In genomic region chr18:48446582-48447225, GRCh38 we compare ENCODE assay signal across 7 cellular contexts. TPM values are rescaled to one million over a fixed set of nuclear protein-coding genes. Genes with fewer than 3 reads are reported as not detected.
DNase-seq lines count a peak whose midpoint lies in the region; ATAC-seq and TF ChIP-seq lines count a peak whose summit lies in the region.

No MANE protein-coding gene starts in this region.

- no peaks in the 10 kb centered on the region for H3K79me2 ChIP-seq in Karpas-422 (ENCODE audit: low read length)

- no peaks in the 10 kb centered on the region for H3K27me3 ChIP-seq in Karpas-422 (ENCODE audit: low read length)

- H3K4me3 ChIP-seq in Karpas-422 (ENCODE audit: low read length), result no peak overlapping the region

- H3K9me3 ChIP-seq in Karpas-422 (ENCODE audit: low read length), result no peaks in the 10 kb centered on the region

- H3K27me3 Mint-ChIP-seq in naive B cell, result peaks cover 26 to 68% (median 61%) of the 10 kb centered on the region in 3 donors

- H3K4me1 Mint-ChIP-seq in naive B cell, result peaks cover 0 to 7% (median 3%) of the 10 kb centered on the region in 3 donors

- no peaks in the 10 kb centered on the region for H3K9me3 Mint-ChIP-seq in naive B cell

- peak overlapping the region; percentile 39; the same call in 1 of the 2 replicates for H2AFZ ChIP-seq in Karpas-422 (ENCODE audit: low read length)

- ATAC-seq in GM18511 (IDR thresholded peaks at IDR 0.05; ENCODE audit: unreplicated experiment) (peak; percentile 68), naive B cell (ENCODE audit: low read depth in 2 of 2) (peak in 1 of 2 donors; percentile 59)

- H3K36me3 ChIP-seq in Karpas-422 (ENCODE audit: insufficient read depth, low read length), result no peaks in the 10 kb centered on the region

- no peak overlapping the region for H3K4me2 ChIP-seq in Karpas-422 (ENCODE audit: low read depth, low read length, poor library complexity, severe bottlenecking)

- no peaks in the 10 kb centered on the region for H3K36me3 Mint-ChIP-seq in naive B cell

- no peaks in the 10 kb centered on the region for H3K9me2 ChIP-seq in Karpas-422 (replicated peaks; ENCODE audit: insufficient read depth, low read length)

- peak overlapping the region in 1 of 8 donors; percentile 6 for H3K4me3 Mint-ChIP-seq in naive B cell

- H3K9ac ChIP-seq in Karpas-422 (ENCODE audit: low read length), result no peak overlapping the region

- H3K4me1 ChIP-seq in Karpas-422 (ENCODE audit: low read length), result 0 out of 2 replicates have a peak, but pooled peaks cover 2% of the 10 kb centered on the region

- no peak overlapping the region for H3K27ac ChIP-seq in Karpas-422 (ENCODE audit: low read length)

- TF ChIP-seq POLR2A in erythroblast (IDR thresholded peaks at IDR 0.05; ENCODE audit: low read length), result no peak

- H3K27ac Mint-ChIP-seq in naive B cell, result peak overlapping the region in 1 of 6 donors; percentile 50

- DNase-seq in Karpas-422 (peak; percentile 89), OCI-M1 (lab: John Stamatoyannopoulos, UW) (peak; percentile 87), activated T-cell treated with anti-CD3 and anti-CD28 coated beads for 4 hours (peak; percentile 51), erythroblast (lab: John Stamatoyannopoulos, UW) (peak; percentile 59 to 73), naive B cell (peak; percentile 20)
- DNase-seq in stimulated activated CD8-positive, alpha-beta memory T cell treated with anti-CD3 and anti-CD28 coated beads, Interleukin-7, amount 100 ng/mL, for 48 hours (ENCODE audit: extremely low read depth in 1 of 2, low read depth in 1 of 2), result peak; percentile 45 to 56

- H4K20me1 ChIP-seq in Karpas-422 (ENCODE audit: insufficient read depth, low read depth, low read length), result no peaks in the 10 kb centered on the region

RNA-seq across cellular contexts. Expression of gene ZBTB7C, which starts 37.5 kb away (rescaled TPM):
- not detected in 2 replicates for total RNA-seq in Karpas-422 (2014; rRNA removed; shearing (Covaris generic); ENCODE audit: low replicate concordance)
- not detected for polyA plus RNA-seq in naive B cell (ENCODE audit: low read depth in 6 of 6)

Comparison
In these comparisons a context has a peak if more than half of its experiments do, and no peak if none do; other contexts are left out.
1. DNase-seq: peak in every context shown above with its lines; median percentile 89 in Karpas-422; 87 in OCI-M1; 66 in erythroblast; 51 in activated T-cell treated with anti-CD3 and anti-CD28 coated beads for 4 hours; 50 in stimulated activated CD8-positive, alpha-beta memory T cell treated with anti-CD3 and anti-CD28 coated beads, Interleukin-7, amount 100 ng/mL, for 48 hours; 20 in naive B cell.